26 cellular contexts compared by ENCODE assay signal in genomic region chr5:112983307-112983811, GRCh38. TPM values are rescaled to one million over a fixed set of nuclear protein-coding genes. Genes with fewer than 3 reads are reported as not detected.
DNase-seq lines count a peak whose midpoint lies in the region; ATAC-seq, FAIRE-seq and TF ChIP-seq lines count a peak whose summit lies in the region.
"Had no signal": no experiment of that assay in that cellular context is flagged by ENCODE, and none has a peak within 500 bp of the region (broad histone marks: within the 10 kb centered on the region; RNA-seq: fewer than 3 reads in every experiment).

No MANE protein-coding gene starts in this region.

- H3K9me3 Mint-ChIP-seq in CD4-positive, alpha-beta T cell: no peaks in the 10 kb centered on the region
- no peaks in the 10 kb centered on the region for H3K9me3 Mint-ChIP-seq in naive thymus-derived CD4-positive, alpha-beta T cell
- H3K9me3 Mint-ChIP-seq: neural progenitor cell; T-helper 1 cell treated with Interleukin-12 subunit alpha and Interleukin-12 subunit beta and Interleukin-4 antibody, amounts not matched to agents 30 μg/mL and 1 μg/mL, for 36 hours had no signal

- CTCF ChIA-PET in CD4-positive, alpha-beta T cell (lab: Charles Lee): no interaction called here
- CTCF ChIA-PET in naive thymus-derived CD4-positive, alpha-beta T cell (lab: Charles Lee): no interaction called here
- CTCF ChIA-PET in GM10248 (lab: Yijun Ruan, JAX): interaction anchor here (1.4 to 6.2 kb wide), 2 partner anchors 13 to 14 kb away, joined by 3 to 66 read pairs; no protein-coding TSS in a partner anchor

- no peaks in the 10 kb centered on the region for H3K27me3 Mint-ChIP-seq in CD4-positive, alpha-beta T cell
- H3K27me3 Mint-ChIP-seq in naive thymus-derived CD4-positive, alpha-beta T cell: no peaks in the 10 kb centered on the region

- H3K36me3 ChIP-seq in naive thymus-derived CD4-positive, alpha-beta T cell (ENCODE audit: control insufficient read depth in 2 of 3, insufficient read depth in 3 of 3, low read length in 3 of 3): peaks cover 0 to 9% (median 0%) of the 10 kb centered on the region in 3 experiments
- H3K36me3 ChIP-seq: neural progenitor cell had no signal

- TF ChIP-seq POLR2A in H54 (IDR thresholded peaks at IDR 0.05; ENCODE audit: low read depth, low read length): no peak

- ATAC-seq in CD4-positive, alpha-beta T cell (ENCODE audit: poor library complexity): no peak
- no peak for ATAC-seq in naive thymus-derived CD4-positive, alpha-beta T cell
- ATAC-seq in GM19463 (IDR thresholded peaks at IDR 0.05; ENCODE audit: unreplicated experiment): no peak
- no peak for ATAC-seq in GM21576 (IDR thresholded peaks at IDR 0.05; ENCODE audit: unreplicated experiment)
- ATAC-seq: body of pancreas, sciatic nerve had no signal

- H3K4me3 Mint-ChIP-seq in CD4-positive, alpha-beta T cell: no peak overlapping the region
- H3K4me3 Mint-ChIP-seq in naive thymus-derived CD4-positive, alpha-beta T cell: peak overlapping the region in 1 of 10 donors; percentile 26
- H3K4me3 Mint-ChIP-seq: neural progenitor cell; T-helper 1 cell treated with Interleukin-12 subunit alpha and Interleukin-12 subunit beta and Interleukin-4 antibody, amounts not matched to agents 30 μg/mL and 1 μg/mL, for 36 hours had no signal

- no peaks in the 10 kb centered on the region for H3K27me3 ChIP-seq in CD4-positive, alpha-beta T cell (ENCODE audit: control insufficient read depth, insufficient read depth, low read length)
- no peaks in the 10 kb centered on the region for H3K27me3 ChIP-seq in naive thymus-derived CD4-positive, alpha-beta T cell (ENCODE audit: control insufficient read depth in 2 of 2, insufficient read depth in 2 of 2, low read length in 2 of 2)
- H3K27me3 ChIP-seq: body of pancreas, heart right ventricle, neural progenitor cell, suprapubic skin had no signal

- H3K4me3 ChIP-seq in choroid plexus epithelial cell (ENCODE audit: low read depth, low read length): no peak overlapping the region
- no peak overlapping the region for H3K4me3 ChIP-seq in naive thymus-derived CD4-positive, alpha-beta T cell (ENCODE audit: low read length)
- H3K4me3 ChIP-seq: body of pancreas, heart right ventricle, neural progenitor cell, suprapubic skin had no signal

- H3K4me1 ChIP-seq in naive thymus-derived CD4-positive, alpha-beta T cell (ENCODE audit: control insufficient read depth in 2 of 2, insufficient read depth in 2 of 2, low read length in 2 of 2): peaks cover 4 to 19% of the 10 kb centered on the region in 2 donors

- peaks cover 72% of the 10 kb centered on the region for H3K4me1 Mint-ChIP-seq in CD4-positive, alpha-beta T cell (ENCODE audit: low read depth)
- peaks cover 46 to 85% (median 76%) of the 10 kb centered on the region in 7 donors for H3K4me1 Mint-ChIP-seq in naive thymus-derived CD4-positive, alpha-beta T cell

- no peaks in the 10 kb centered on the region for H3K9me3 ChIP-seq in CD4-positive, alpha-beta T cell (ENCODE audit: control insufficient read depth, low read length)
- no peaks in the 10 kb centered on the region for H3K9me3 ChIP-seq in naive thymus-derived CD4-positive, alpha-beta T cell (ENCODE audit: control insufficient read depth in 2 of 3, low read length in 3 of 3)
- H3K9me3 ChIP-seq: body of pancreas, heart right ventricle, suprapubic skin had no signal

- H3K36me3 Mint-ChIP-seq in CD4-positive, alpha-beta T cell (ENCODE audit: low read depth): peaks cover 53% of the 10 kb centered on the region
- peaks cover 0 to 30% (median 22%) of the 10 kb centered on the region in 5 donors for H3K36me3 Mint-ChIP-seq in naive thymus-derived CD4-positive, alpha-beta T cell

- TF ChIP-seq CTCF in CD4-positive, alpha-beta T cell (IDR thresholded peaks at IDR 0.05): no peak
- TF ChIP-seq CTCF in choroid plexus epithelial cell (conservative IDR thresholded peaks at IDR 0.05; ENCODE audit: low read depth, low read length) (no peak), GM10248 (IDR thresholded peaks at IDR 0.05; ENCODE audit: control extremely low read depth, extremely low read depth, low read depth, missing control alignments) (no peak)

- POLR2A ChIA-PET in CD4-positive, alpha-beta T cell (lab: Charles Lee): no interaction called here
- POLR2A ChIA-PET in naive thymus-derived CD4-positive, alpha-beta T cell (lab: Charles Lee): no interaction called here
- POLR2A ChIA-PET in GM10248 (lab: Yijun Ruan, JAX): no interaction called here

- no peak for DNase-seq in CD4-positive, alpha-beta T cell
- no peak for DNase-seq in H54 (ENCODE audit: insufficient read length, low spot score)
- DNase-seq in choroid plexus epithelial cell (ENCODE audit: low read depth): peak; percentile 47
- no peak for DNase-seq in naive thymus-derived CD4-positive, alpha-beta T cell
- DNase-seq in GM10248 (ENCODE audit: extremely low spot score): no peak
- DNase-seq in NCI-H2227 (lab: John Stamatoyannopoulos, UW; ENCODE audit: unreplicated experiment): no peak
- DNase-seq: activated CD4-positive, alpha-beta T cell treated with anti-CD3 and anti-CD28 coated beads for 4 hours; activated CD8-positive, alpha-beta memory T cell treated with anti-CD3 and anti-CD28 coated beads for 24 hours; activated gamma-delta T cell treated with Interleukin-2 at 50 U/mL for 16 hours; body of pancreas; EL; erythroblast; HCEC 1CT; heart right ventricle; NCI-H1417 treated with DMSO at 0.1 percent for 48 hours; NCI-H2081 treated with DMSO at 0.1 percent for 48 hours; NCI-H774; stimulated activated naive CD4-positive, alpha-beta T cell had no signal

- intact Hi-C loops in CD4-positive, alpha-beta T cell (cut with DNase I, micrococcal nuclease): no loop called here
- intact Hi-C loops in naive thymus-derived CD4-positive, alpha-beta T cell (cut with micrococcal nuclease): no loop called here

- FAIRE-seq in H54 (lab: Jason Lieb, UNC): peak; percentile 30
- FAIRE-seq: HTR-8/SVneo had no signal

- H3K27ac ChIP-seq in CD4-positive, alpha-beta T cell (ENCODE audit: low read depth, low read length): no peak overlapping the region
- no peak overlapping the region for H3K27ac ChIP-seq in naive thymus-derived CD4-positive, alpha-beta T cell (ENCODE audit: low read depth, low read length)
- H3K27ac ChIP-seq: body of pancreas, heart right ventricle, KMS-11, neural progenitor cell, suprapubic skin had no signal

- peak overlapping the region; percentile 56 for H3K27ac Mint-ChIP-seq in CD4-positive, alpha-beta T cell
- H3K27ac Mint-ChIP-seq in naive thymus-derived CD4-positive, alpha-beta T cell: peak overlapping the region in 6 of 9 donors; percentile 0 to 52 (median 36)
- H3K27ac Mint-ChIP-seq: neural progenitor cell; T-helper 1 cell treated with Interleukin-12 subunit alpha and Interleukin-12 subunit beta and Interleukin-4 antibody, amounts not matched to agents 30 μg/mL and 1 μg/mL, for 36 hours had no signal

RNA-seq across cellular contexts. Expression of gene DCP2, which starts 6.8 kb away (rescaled TPM):
- 10 to 100 TPM; 86.3 to 87.1 TPM for total RNA-seq in CD4-positive, alpha-beta T cell
- 100 to 1,000 TPM in 1 of 5 experiments, 10 to 100 TPM in 4; 60.2 to 101 (median 85.1) TPM for total RNA-seq in naive thymus-derived CD4-positive, alpha-beta T cell
- polyA plus RNA-seq in naive thymus-derived CD4-positive, alpha-beta T cell: 10 to 100 TPM; 50.7 to 55.8 TPM
